In genomic region chr12:23950775-23951391, GRCh38 we compare ENCODE assay signal across 10 cellular contexts. TPM values are rescaled to one million over a fixed set of nuclear protein-coding genes. Genes with fewer than 3 reads are reported as not detected.
DNase-seq lines count a peak whose midpoint lies in the region; TF ChIP-seq lines count a peak whose summit lies in the region.
"Had no signal": no experiment of that assay in that cellular context is flagged by ENCODE, and none has a peak within 500 bp of the region (broad histone marks: within the 10 kb centered on the region; RNA-seq: fewer than 3 reads in every experiment).

No MANE protein-coding gene starts in this region.

- TF ChIP-seq CTCF in fibroblast of lung (conservative IDR thresholded peaks at IDR 0.05 in 1 of 2, IDR thresholded peaks at IDR 0.05 in 1 of 2; ENCODE audit: low read depth in 1 of 2, low read length in 2 of 2) (no peak), OCI-LY7 (conservative IDR thresholded peaks at IDR 0.05; ENCODE audit: low read length) (no peak)

- H3K79me2 ChIP-seq in ACC112 (ENCODE audit: control insufficient read depth, insufficient read depth, low read length, unreplicated experiment), result no peaks in the 10 kb centered on the region
- no peaks in the 10 kb centered on the region for H3K79me2 ChIP-seq in fibroblast of lung (ENCODE audit: control insufficient read depth, insufficient read depth, low read length)
- no peaks in the 10 kb centered on the region for H3K79me2 ChIP-seq in OCI-LY7 (ENCODE audit: insufficient read depth, low read depth, low read length)

- BruUV-seq in OCI-LY7 (replicated peaks; lab: Mats Ljungman, UMichigan), result no TSS peak

- H3K9me3 ChIP-seq in fibroblast of lung (ENCODE audit: control insufficient read depth, insufficient read depth, low read depth, low read length), result no peaks in the 10 kb centered on the region
- H3K9me3 ChIP-seq in mucosa of rectum (ENCODE audit: control insufficient read depth in 2 of 2, low read length in 2 of 2), result no peaks in the 10 kb centered on the region
- no peaks in the 10 kb centered on the region for H3K9me3 ChIP-seq in OCI-LY7 (ENCODE audit: low read length)

- intact Hi-C loops in OCI-LY7 (cut with micrococcal nuclease; ENCODE audit: unreplicated experiment), result no loop called here

- in situ Hi-C loops in G401 (cut with HindIII; ENCODE audit: low sequenced_read_pairs), result no loop called here

- H3K4me3 ChIP-seq in ACC112 (ENCODE audit: low read depth, low read length) (peak overlapping the region; percentile 77), fibroblast of lung (replicated peaks in 1 of 4; ENCODE audit: control extremely low read depth in 1 of 4, insufficient read depth in 1 of 4, low read depth in 3 of 4, low read length in 4 of 4) (peak overlapping the region; percentile 45 to 74 (median 63)), mucosa of rectum (ENCODE audit: low read length in 2 of 2) (peak overlapping the region; percentile 31 to 67), OCI-LY7 (ENCODE audit: low read depth, low read length, poor library complexity, severe bottlenecking) (no peak overlapping the region)

- no peaks in the 10 kb centered on the region for H3K9me2 ChIP-seq in OCI-LY7 (ENCODE audit: insufficient read depth, low read length)

- H3K27me3 ChIP-seq in ACC112 (ENCODE audit: insufficient read depth, low read length), result peaks cover 43% of the 10 kb centered on the region
- no peaks in the 10 kb centered on the region for H3K27me3 ChIP-seq in fibroblast of lung (ENCODE audit: control insufficient read depth, insufficient read depth, low read length)
- peaks cover 0 to 8% of the 10 kb centered on the region in 2 donors for H3K27me3 ChIP-seq in mucosa of rectum (ENCODE audit: control insufficient read depth in 2 of 2, insufficient read depth in 2 of 2, low read length in 2 of 2)

- CTCF ChIA-PET in OCI-LY7 (lab: Charles Lee; ENCODE audit: unreplicated experiment), result no interaction called here

- H3K9ac ChIP-seq in fibroblast of lung (ENCODE audit: insufficient read depth, low read length), result no peak overlapping the region
- H3K9ac ChIP-seq in mucosa of rectum (ENCODE audit: low read depth in 1 of 2, low read length in 2 of 2), result no peak overlapping the region

- H4K20me1 ChIP-seq in fibroblast of lung (ENCODE audit: control insufficient read depth, extremely low read depth, insufficient read depth, low read length) (no peaks in the 10 kb centered on the region), OCI-LY7 (ENCODE audit: insufficient read depth, low read length) (no peaks in the 10 kb centered on the region)

- no peaks in the 10 kb centered on the region for H3K4me1 ChIP-seq in ACC112 (ENCODE audit: control insufficient read depth, insufficient read depth, low read length, unreplicated experiment)
- H3K4me1 ChIP-seq in fibroblast of lung (ENCODE audit: control insufficient read depth, extremely low read depth, insufficient read depth, low read length), result no peaks in the 10 kb centered on the region
- H3K4me1 ChIP-seq in mucosa of rectum (ENCODE audit: control insufficient read depth in 2 of 2, insufficient read depth in 2 of 2, low read length in 2 of 2), result no peaks in the 10 kb centered on the region
- H3K4me1 ChIP-seq in OCI-LY7 (ENCODE audit: insufficient read depth, low read length, poor library complexity, severe bottlenecking), result no peaks in the 10 kb centered on the region

- no peaks in the 10 kb centered on the region for H3K36me3 ChIP-seq in ACC112 (ENCODE audit: insufficient read depth, low read length)
- H3K36me3 ChIP-seq in fibroblast of lung (ENCODE audit: control insufficient read depth, insufficient read depth, low read length), result no peaks in the 10 kb centered on the region
- H3K36me3 ChIP-seq in mucosa of rectum (ENCODE audit: control insufficient read depth in 2 of 2, insufficient read depth in 2 of 2, low read length in 2 of 2), result no peaks in the 10 kb centered on the region
- no peaks in the 10 kb centered on the region for H3K36me3 ChIP-seq in OCI-LY7 (ENCODE audit: insufficient read depth, low read length)

- POLR2A ChIA-PET in OCI-LY7 (lab: Charles Lee), result interaction anchor here (0.6 kb wide), 1 partner anchor 157 kb away, joined by 4 read pairs; no protein-coding TSS in a partner anchor

- peak; percentile 81 for DNase-seq in NCI-H69 (lab: John Stamatoyannopoulos, UW)
- DNase-seq in fibroblast of lung (ENCODE audit: low read depth in 2 of 2), result peak; percentile 39 to 50
- DNase-seq in G401 (ENCODE audit: low spot score), result no peak
- DNase-seq in activated T-cell treated with anti-CD3 and anti-CD28 coated beads for 4 hours, result no peak
- no peak for DNase-seq in NCI-H128 (lab: John Stamatoyannopoulos, UW; ENCODE audit: unreplicated experiment)
- DNase-seq in OCI-LY7 (ENCODE audit: low spot score), result no peak
- DNase-seq: CD4-positive, alpha-beta T cell; small intestine had no signal

- H2AFZ ChIP-seq in ACC112 (ENCODE audit: low read length, unreplicated experiment) (peak overlapping the region; percentile 63), fibroblast of lung (ENCODE audit: low read length) (peak overlapping the region; percentile 49), OCI-LY7 (ENCODE audit: low read length) (no peak overlapping the region)

- H3K4me2 ChIP-seq in fibroblast of lung (ENCODE audit: extremely low read depth, insufficient read depth, low read length), result peak overlapping the region; percentile 95
- no peak overlapping the region for H3K4me2 ChIP-seq in OCI-LY7 (ENCODE audit: low read length)

- H3K27ac ChIP-seq in ACC112 (ENCODE audit: low read depth, low read length) (no peak overlapping the region), fibroblast of lung (ENCODE audit: insufficient read depth, low read length) (no peak overlapping the region), mucosa of rectum (ENCODE audit: low read depth in 2 of 2, low read length in 2 of 2) (no peak overlapping the region), OCI-LY7 (ENCODE audit: low read depth, low read length, poor library complexity, severe bottlenecking) (no peak overlapping the region)

RNA-seq across cellular contexts. Expression of gene SOX5, which starts 1.4 kb away (rescaled TPM):
- total RNA-seq in fibroblast of lung (16.4 and 32.0 TPM in 2 replicates), OCI-LY7 (2022) (not detected in 2 replicates)
- polyA plus RNA-seq in fibroblast of lung, result 9.2 and 12.4 TPM in 2 replicates
- polyA plus RNA-seq in fibroblast of lung (2012), result 5.7 and 6.2 TPM in 2 replicates
- 49.4 and 53.7 TPM in 2 replicates for polyA minus RNA-seq in fibroblast of lung (ENCODE audit: low replicate concordance)
- not detected in 2 replicates for total RNA-seq in G401 (2014; rRNA removed; shearing (Covaris generic))
- total RNA-seq in OCI-LY7 (2014; rRNA removed; shearing (Covaris generic)), result 0.16 TPM in 1 of 2 replicates, not detected in the other
- total RNA-seq: CD4-positive, alpha-beta T cell had no signal

Comparison
In these comparisons a context has a peak if more than half of its experiments do, and no peak if none do; other contexts are left out.
1. DNase-seq: peak in NCI-H69 (single experiment) and fibroblast of lung (2 of 2); none in G401 (single experiment), activated T-cell treated with anti-CD3 and anti-CD28 coated beads for 4 hours (single experiment), NCI-H128 (single experiment) and OCI-LY7 (single experiment).
2. RNA of gene SOX5, which starts 1.4 kb away (total RNA-seq): 16.4 to 32.0 TPM in fibroblast of lung; 0.16 TPM in OCI-LY7 and not detected in G401; every median in the first group is over 10 times any median in the second.